In genomic region chr3:187618732-187619131, GRCh38 we compare ENCODE assay signal across 24 cellular contexts. TPM values are rescaled to one million over a fixed set of nuclear protein-coding genes. Genes with fewer than 3 reads are reported as not detected.
DNase-seq lines count a peak whose midpoint lies in the region; ATAC-seq, FAIRE-seq and TF ChIP-seq lines count a peak whose summit lies in the region.
"Had no signal": no experiment of that assay in that cellular context is flagged by ENCODE, and none has a peak within 500 bp of the region (broad histone marks: within the 10 kb centered on the region; RNA-seq: fewer than 3 reads in every experiment).

No MANE protein-coding gene starts in this region.

- ATAC-seq in GM23338 (peak; percentile 70), WTC11 (peak; percentile 83), HG02678 (IDR thresholded peaks at IDR 0.05; ENCODE audit: unreplicated experiment) (no peak), GM18519 (IDR thresholded peaks at IDR 0.05; ENCODE audit: low FRiP score, unreplicated experiment) (no peak)
- ATAC-seq: Right ventricle myocardium inferior had no signal

- H3K9me2 ChIP-seq in GM23338 (ENCODE audit: insufficient read depth) = peaks cover 7% of the 10 kb centered on the region

- no peak for FAIRE-seq in small intestine (lab: Jason Lieb, UNC)
- FAIRE-seq: G401.6, GM12892, GM18507, GM19239, H54 had no signal

- no peaks in the 10 kb centered on the region for H3K9me3 ChIP-seq in HUES6 (ENCODE audit: control insufficient read depth, insufficient read depth, low read depth, low read length)
- H3K9me3 ChIP-seq in iPS-20b (ENCODE audit: insufficient read depth, low read depth, low read length) = no peaks in the 10 kb centered on the region
- H3K9me3 ChIP-seq in small intestine (ENCODE audit: control insufficient read depth, low read depth) = no peaks in the 10 kb centered on the region
- H3K9me3 ChIP-seq: BLaER1 treated with 17β-estradiol and CSF1 and Interleukin-3, amounts not matched to agents 10 nM and 100 nM; SJSA1 had no signal

- peak overlapping the region; percentile 24 for H3K4me3 ChIP-seq in GM23338
- H3K4me3 ChIP-seq in HUES6 (ENCODE audit: low read depth, low read length) = peak overlapping the region; percentile 20; the same call in 1 of the 2 replicates
- peak overlapping the region; percentile 36; the same call in 1 of the 2 replicates for H3K4me3 ChIP-seq in iPS-20b (ENCODE audit: low read length)
- no peak overlapping the region for H3K4me3 ChIP-seq in small intestine (ENCODE audit: low read depth in 1 of 2, low read length in 2 of 2)
- H3K4me3 ChIP-seq: BLaER1 treated with 17β-estradiol and CSF1 and Interleukin-3, amounts not matched to agents 10 nM and 100 nM; SJSA1 had no signal

- H3K27me3 Mint-ChIP-seq in GM23338 (ENCODE audit: insufficient read depth, low read depth, poor library complexity) = peaks cover 64% of the 10 kb centered on the region
- H3K27me3 Mint-ChIP-seq in WTC11 (ENCODE audit: low read depth) = peaks cover 98% of the 10 kb centered on the region

- H3K9ac ChIP-seq in HUES6 (ENCODE audit: low read length) (no peak overlapping the region), iPS-20b (ENCODE audit: low read depth, low read length) (no peak overlapping the region)
- H3K9ac ChIP-seq: BLaER1 treated with 17β-estradiol and CSF1 and Interleukin-3, amounts not matched to agents 10 nM and 100 nM had no signal

- H3K36me3 Mint-ChIP-seq in GM23338 (ENCODE audit: low read depth) = no peaks in the 10 kb centered on the region
- H3K36me3 Mint-ChIP-seq in WTC11 = no peaks in the 10 kb centered on the region; the same call in 1 of the 2 replicates
- H3K36me3 Mint-ChIP-seq: CD4-positive, alpha-beta memory T cell; IgD-negative memory B cell had no signal

- H3K4me2 ChIP-seq in GM23338 = peak overlapping the region; percentile 71
- H3K4me2 ChIP-seq: BLaER1 treated with 17β-estradiol and CSF1 and Interleukin-3, amounts not matched to agents 10 nM and 100 nM had no signal

- H3K27ac Mint-ChIP-seq in GM23338 (no peak overlapping the region), WTC11 (no peak overlapping the region)
- H3K27ac Mint-ChIP-seq: CD4-positive, alpha-beta memory T cell; IgD-negative memory B cell had no signal

- peak; percentile 46 for DNase-seq in GM23338 (ENCODE audit: low spot score)
- DNase-seq in WTC11 (ENCODE audit: low spot score) = no peak
- DNase-seq in activated effector memory CD4-positive, alpha-beta T cell treated with anti-CD3 and anti-CD28 coated beads, Interleukin-2, amount 50 U/mL, for 16 hours = no peak
- DNase-seq in small intestine = no peak
- DNase-seq: ACHN; CD4-positive, alpha-beta memory T cell; NCI-H1105; NCI-H187; NCI-H510A; T-helper 1 cell had no signal

- POLR2A ChIA-PET in WTC11 (lab: Charles Lee) = interaction anchor here (0.6 kb wide), 1 partner anchor 74 kb away, joined by 3 read pairs; no protein-coding TSS in a partner anchor

- peaks cover 53% of the 10 kb centered on the region for H3K4me1 Mint-ChIP-seq in GM23338
- peaks cover 60% of the 10 kb centered on the region for H3K4me1 Mint-ChIP-seq in WTC11
- H3K4me1 Mint-ChIP-seq: IgD-negative memory B cell had no signal

- no peaks in the 10 kb centered on the region for H4K20me1 ChIP-seq in GM23338 (replicated peaks; ENCODE audit: insufficient read depth)
- H4K20me1 ChIP-seq: BLaER1 treated with 17β-estradiol and CSF1 and Interleukin-3, amounts not matched to agents 10 nM and 100 nM had no signal

- CTCF ChIA-PET in WTC11 (lab: Charles Lee) = interaction anchor here (0.9 to 2.0 kb wide), 3 partner anchors 60 to 398 kb away, joined by 3 to 24 read pairs (median 14); no protein-coding TSS in a partner anchor

- H3K4me3 Mint-ChIP-seq in GM23338 (peak overlapping the region; percentile 28), WTC11 (peak overlapping the region; percentile 25)
- H3K4me3 Mint-ChIP-seq: CD4-positive, alpha-beta memory T cell; IgD-negative memory B cell had no signal

- H3K36me3 ChIP-seq in GM23338 (ENCODE audit: insufficient read depth) (no peaks in the 10 kb centered on the region), HUES6 (ENCODE audit: control insufficient read depth, insufficient read depth, low read length) (no peaks in the 10 kb centered on the region), iPS-20b (ENCODE audit: insufficient read depth, low read depth, low read length) (no peaks in the 10 kb centered on the region), small intestine (ENCODE audit: control insufficient read depth in 2 of 2, insufficient read depth in 2 of 2, low read length in 2 of 2) (no peaks in the 10 kb centered on the region)
- H3K36me3 ChIP-seq: BLaER1 treated with 17β-estradiol and CSF1 and Interleukin-3, amounts not matched to agents 10 nM and 100 nM; SJSA1 had no signal

- TF ChIP-seq CTCF in GM23338 (conservative IDR thresholded peaks at IDR 0.05; ENCODE audit: low read depth in 2 of 2) (no peak), WTC11 (IDR thresholded peaks at IDR 0.05) (no peak)

- no peaks in the 10 kb centered on the region for H3K9me3 Mint-ChIP-seq in GM23338
- no peaks in the 10 kb centered on the region for H3K9me3 Mint-ChIP-seq in WTC11
- H3K9me3 Mint-ChIP-seq: IgD-negative memory B cell had no signal

- H2AFZ ChIP-seq in GM23338 = no peak overlapping the region

- H3K4me1 ChIP-seq in GM23338 (ENCODE audit: insufficient read depth) = peaks cover 28% of the 10 kb centered on the region
- H3K4me1 ChIP-seq in HUES6 (ENCODE audit: control insufficient read depth, insufficient read depth, low read length) = peaks cover 38% of the 10 kb centered on the region
- H3K4me1 ChIP-seq in iPS-20b (ENCODE audit: insufficient read depth, low read length) = peaks cover 22% of the 10 kb centered on the region
- no peaks in the 10 kb centered on the region for H3K4me1 ChIP-seq in small intestine (ENCODE audit: control insufficient read depth in 2 of 2, insufficient read depth in 1 of 2, low read depth in 1 of 2, low read length in 1 of 2)
- H3K4me1 ChIP-seq: BLaER1 treated with 17β-estradiol and CSF1 and Interleukin-3, amounts not matched to agents 10 nM and 100 nM; SJSA1 had no signal

- 54 to 80% (median 62%) methylated on average over 3 of the region's 3 CpGs for WGBS in small intestine, 3 donors

- no peaks in the 10 kb centered on the region for H3F3A ChIP-seq in GM23338 (replicated peaks; ENCODE audit: low read depth)

- no peaks in the 10 kb centered on the region for H3K79me2 ChIP-seq in GM23338 (replicated peaks; ENCODE audit: insufficient read depth)

- H3K27me3 ChIP-seq in GM23338 (ENCODE audit: insufficient read depth) = peaks cover 54% of the 10 kb centered on the region
- H3K27me3 ChIP-seq in HUES6 (ENCODE audit: control insufficient read depth, insufficient read depth, low read length) = peaks cover 48% of the 10 kb centered on the region
- peaks cover 76% of the 10 kb centered on the region for H3K27me3 ChIP-seq in iPS-20b (ENCODE audit: insufficient read depth, low read length)
- H3K27me3 ChIP-seq in small intestine (ENCODE audit: control insufficient read depth in 2 of 2, insufficient read depth in 2 of 2, low read length in 2 of 2) = no peaks in the 10 kb centered on the region
- H3K27me3 ChIP-seq: BLaER1 treated with 17β-estradiol and CSF1 and Interleukin-3, amounts not matched to agents 10 nM and 100 nM; SJSA1 had no signal

- H3K27ac ChIP-seq in GM23338 (ENCODE audit: low read depth) (no peak overlapping the region), HUES6 (ENCODE audit: low read depth, low read length) (no peak overlapping the region), iPS-20b (ENCODE audit: low read length) (no peak overlapping the region), small intestine (ENCODE audit: low read depth in 1 of 2, low read length in 1 of 2) (no peak overlapping the region)
- H3K27ac ChIP-seq: BLaER1 treated with 17β-estradiol and CSF1 and Interleukin-3, amounts not matched to agents 10 nM and 100 nM; SJSA1 had no signal

TF ChIP-seq in GM23338, 12 proteins besides CTCF, POLR2A, EP300 and RAD21:
- TF ChIP-seq NANOG (IDR thresholded peaks at IDR 0.05; ENCODE audit: borderline replicate concordance) = peak; percentile 96
- TF ChIP-seq POLR2AphosphoS5 (IDR thresholded peaks at IDR 0.05; ENCODE audit: low read depth) = no peak
TF ChIP-seq in GM23338: peak in this region for 1.

TF ChIP-seq in WTC11, 78 proteins besides CTCF, POLR2A, EP300 and RAD21 (continues in another document):
- TF ChIP-seq ZBTB21 (CRISPR knock-in tag; IDR thresholded peaks at IDR 0.05; ENCODE audit: borderline replicate concordance) (no peak), TEAD1 (CRISPR knock-in tag; IDR thresholded peaks at IDR 0.05) (0 out of 2 replicates have a peak, but pooled peaks have one; percentile 54), RORB (CRISPR knock-in tag; IDR thresholded peaks at IDR 0.05) (no peak), ETV6 (CRISPR knock-in tag; IDR thresholded peaks at IDR 0.05) (peak; percentile 45; the same call in 1 of the 2 replicates), FOXP1 (CRISPR knock-in tag; IDR thresholded peaks at IDR 0.05; ENCODE audit: borderline replicate concordance) (no peak), ZNF232 (CRISPR knock-in tag; IDR thresholded peaks at IDR 0.05) (0 out of 2 replicates have a peak, but pooled peaks have one; percentile 49)

RNA-seq across cellular contexts. Expression of gene SST, which starts 51.5 kb away (rescaled TPM):
- total RNA-seq in GM23338 (2014; rRNA removed; shearing (Covaris generic)) = not detected in 2 replicates
- polyA plus RNA-seq in GM23338 (2016; fragmentation: Nextera tagmentation; extraction: Ambion mirVana) (3.2 and 3.9 TPM in 2 replicates), small intestine (100 to 1,000 TPM in 1 of 3 donors, 10 to 100 TPM in 2; 72.7 to 377 (median 87.8) TPM)
- total RNA-seq in WTC11 (2021) = 0.32 to 0.70 TPM in 2 of 3 replicates, not detected in the other
- total RNA-seq: CD4-positive, alpha-beta memory T cell; HT1080; Right ventricle myocardium inferior; SJSA1 had no signal
- polyA plus RNA-seq: CD4-positive, alpha-beta memory T cell; IgD-negative memory B cell had no signal

Comparison
In these comparisons a context has a peak if more than half of its experiments do, and no peak if none do; other contexts are left out.
1. ATAC-seq: peak in GM23338 (single experiment) and WTC11 (single experiment); none in HG02678 (single experiment) and GM18519 (single experiment).
2. H3K4me3 ChIP-seq: peak in GM23338 (single experiment), HUES6 (single experiment) and iPS-20b (single experiment); none in small intestine (0 of 2).